In genomic region chr2:215535125-215535668, GRCh38 we compare ENCODE assay signal across 28 cellular contexts.
DNase-seq lines count a peak whose midpoint lies in the region; ATAC-seq, FAIRE-seq and TF ChIP-seq lines count a peak whose summit lies in the region.
"Had no signal": no experiment of that assay in that cellular context is flagged by ENCODE, and none has a peak within 500 bp of the region (broad histone marks: within the 10 kb centered on the region; RNA-seq: fewer than 3 reads in every experiment).

No MANE protein-coding gene starts in this region.

- FAIRE-seq in K562 (lab: Jason Lieb, UNC): no peak
- FAIRE-seq: D721Med, GM18507, kidney, TTC549 had no signal

- H3K9me3 ChIP-seq in A673 (ENCODE audit: low read depth, low read length, poor library complexity, severe bottlenecking): peaks cover 14% of the 10 kb centered on the region
- no peaks in the 10 kb centered on the region for H3K9me3 ChIP-seq in Karpas-422 (ENCODE audit: low read length)
- H3K9me3 ChIP-seq in K562 (replicated peaks; ENCODE audit: control insufficient read depth, insufficient read depth, low read depth, low read length): no peaks in the 10 kb centered on the region
- H3K9me3 ChIP-seq in OCI-LY7 (ENCODE audit: low read length): no peaks in the 10 kb centered on the region

- no peaks in the 10 kb centered on the region for H3K9me1 ChIP-seq in K562 (ENCODE audit: control insufficient read depth, insufficient read depth, low read length)

- H4K20me1 ChIP-seq in Karpas-422 (ENCODE audit: insufficient read depth, low read depth, low read length) (no peaks in the 10 kb centered on the region), K562 (replicated peaks; ENCODE audit: control insufficient read depth, insufficient read depth, low read length) (no peaks in the 10 kb centered on the region), OCI-LY7 (ENCODE audit: insufficient read depth, low read length) (no peaks in the 10 kb centered on the region)

- H3K27ac Mint-ChIP-seq in mesothelial cell of epicardium: peak overlapping the region; percentile 80
- H3K27ac Mint-ChIP-seq: activated CD4-positive, alpha-beta T cell treated with anti-CD3 and anti-CD28 coated beads for 36 hours; activated naive CD4-positive, alpha-beta T cell treated with anti-CD3 and anti-CD28 coated beads, Interleukin-2, amount 10 ng/mL, durations not matched to agents 7 days and 5 days; activated T-cell treated with anti-CD3 and anti-CD28 coated beads, Interleukin-2, amount 50 U/mL, for 72 hours; H9 had no signal

- TF ChIP-seq CTCF in A673 (conservative IDR thresholded peaks at IDR 0.05; ENCODE audit: low read depth, low read length) (no peak), K562 (IDR thresholded peaks at IDR 0.05 in 2 of 3, conservative IDR thresholded peaks at IDR 0.05 in 1 of 3; ENCODE audit: insufficient read depth in 2 of 3, low read depth in 1 of 3, low read length in 3 of 3) (no peak), mesothelial cell of epicardium (IDR thresholded peaks at IDR 0.05; ENCODE audit: unreplicated experiment) (no peak), OCI-LY7 (conservative IDR thresholded peaks at IDR 0.05; ENCODE audit: low read length) (no peak)

- no peak for TF ChIP-seq RAD21 in K562 (CRISPR knock-in tag; conservative IDR thresholded peaks at IDR 0.05 in 1 of 2, IDR thresholded peaks at IDR 0.05 in 1 of 2)

- TF ChIP-seq EP300 in K562 (IDR thresholded peaks at IDR 0.05; ENCODE audit: low read length): no peak

- intact Hi-C loops in A673 (cut with micrococcal nuclease; ENCODE audit: unreplicated experiment) (loop anchor here (5.0 kb wide), 2 partner anchors 92 to 247 kb away; no protein-coding TSS in a partner anchor), K562 (cut with micrococcal nuclease) (no loop called here), OCI-LY7 (cut with micrococcal nuclease; ENCODE audit: unreplicated experiment) (no loop called here)

- ATAC-seq in K562: no peak
- ATAC-seq in GM19397 (IDR thresholded peaks at IDR 0.05; ENCODE audit: unreplicated experiment): no peak
- no peak for ATAC-seq in GM19328 (IDR thresholded peaks at IDR 0.05; ENCODE audit: unreplicated experiment)
- no peak for ATAC-seq in HG03280 (IDR thresholded peaks at IDR 0.05; ENCODE audit: unreplicated experiment)
- ATAC-seq: activated CD4-positive, alpha-beta T cell treated with anti-CD3 and anti-CD28 coated beads for 36 hours; activated T-cell treated with anti-CD3 and anti-CD28 coated beads, Interleukin-2, amount 50 U/mL, for 72 hours; lower lobe of right lung had no signal

- peak overlapping the region; percentile 97 for H3K27ac ChIP-seq in A673 (ENCODE audit: low read depth, low read length, poor library complexity, severe bottlenecking)
- no peak overlapping the region for H3K27ac ChIP-seq in Karpas-422 (ENCODE audit: low read length)
- H3K27ac ChIP-seq in K562 (ENCODE audit: extremely low read depth, low read depth, low read length): no peak overlapping the region
- H3K27ac ChIP-seq in OCI-LY7 (ENCODE audit: low read depth, low read length, poor library complexity, severe bottlenecking): no peak overlapping the region
- H3K27ac ChIP-seq: C4-2B, KMS-11, lower lobe of right lung, stomach, upper lobe of left lung had no signal

- in situ Hi-C loops in K562 (cut with MboI): no loop called here

- H3K4me2 ChIP-seq in Karpas-422 (ENCODE audit: low read depth, low read length, poor library complexity, severe bottlenecking): no peak overlapping the region
- H3K4me2 ChIP-seq in K562 (ENCODE audit: insufficient read depth, low read length): no peak overlapping the region
- H3K4me2 ChIP-seq in OCI-LY7 (ENCODE audit: low read length): no peak overlapping the region
- H3K4me2 ChIP-seq: KMS-11 had no signal

- BruUV-seq in A673 (replicated peaks; lab: Mats Ljungman, UMichigan) (no TSS peak), K562 (replicated peaks; lab: Mats Ljungman, UMichigan) (no TSS peak), OCI-LY7 (replicated peaks; lab: Mats Ljungman, UMichigan) (no TSS peak)

- H3K36me3 Mint-ChIP-seq in mesothelial cell of epicardium: peaks cover 8% of the 10 kb centered on the region
- H3K36me3 Mint-ChIP-seq: activated naive CD4-positive, alpha-beta T cell treated with anti-CD3 and anti-CD28 coated beads, Interleukin-2, amount 10 ng/mL, durations not matched to agents 7 days and 5 days had no signal

- no peaks in the 10 kb centered on the region for H3K27me3 Mint-ChIP-seq in mesothelial cell of epicardium (ENCODE audit: low read depth)
- H3K27me3 Mint-ChIP-seq: activated naive CD4-positive, alpha-beta T cell treated with anti-CD3 and anti-CD28 coated beads, Interleukin-2, amount 10 ng/mL, durations not matched to agents 7 days and 5 days had no signal

- no peak overlapping the region for H3K4me3 Mint-ChIP-seq in mesothelial cell of epicardium
- H3K4me3 Mint-ChIP-seq: activated CD4-positive, alpha-beta T cell treated with anti-CD3 and anti-CD28 coated beads for 36 hours; activated naive CD4-positive, alpha-beta T cell treated with anti-CD3 and anti-CD28 coated beads, Interleukin-2, amount 10 ng/mL, durations not matched to agents 7 days and 5 days; activated T-cell treated with anti-CD3 and anti-CD28 coated beads, Interleukin-2, amount 50 U/mL, for 72 hours; H9 had no signal

- H3K4me3 ChIP-seq in A673 (ENCODE audit: low read depth, low read length, poor library complexity, severe bottlenecking) (no peak overlapping the region), Karpas-422 (ENCODE audit: low read length) (no peak overlapping the region), K562 (no peak overlapping the region), OCI-LY7 (ENCODE audit: low read depth, low read length, poor library complexity, severe bottlenecking) (no peak overlapping the region)
- H3K4me3 ChIP-seq: lower lobe of right lung, stomach, upper lobe of left lung had no signal

- POLR2A ChIA-PET in A673 (lab: Charles Lee; ENCODE audit: low non-redundant PET) (no interaction called here), K562 (lab: Yijun Ruan, JAX) (interaction anchor here (0.5 kb wide), 1 partner anchor 125 kb away, joined by 3 read pairs; no protein-coding TSS in a partner anchor), OCI-LY7 (lab: Charles Lee) (no interaction called here)

- no peak overlapping the region for H3K9ac ChIP-seq in Karpas-422 (ENCODE audit: low read length)
- H3K9ac ChIP-seq in K562 (ENCODE audit: insufficient read depth in 1 of 2, low read depth in 2 of 2, low read length in 2 of 2): no peak overlapping the region
- H3K9ac ChIP-seq: KMS-11 had no signal

- H3K4me1 ChIP-seq in A673 (ENCODE audit: insufficient read depth, low read length, poor library complexity, severe bottlenecking) (peaks cover 51% of the 10 kb centered on the region), Karpas-422 (ENCODE audit: low read length) (peaks cover 13% of the 10 kb centered on the region), K562 (replicated peaks in 1 of 2; ENCODE audit: control insufficient read depth in 2 of 2, insufficient read depth in 2 of 2, low read length in 2 of 2) (no peaks in the 10 kb centered on the region; a peak in 1 of 5 replicates), OCI-LY7 (ENCODE audit: insufficient read depth, low read length, poor library complexity, severe bottlenecking) (no peaks in the 10 kb centered on the region)

- H3K36me3 ChIP-seq in A673 (ENCODE audit: insufficient read depth, low read length, poor library complexity, severe bottlenecking) (no peaks in the 10 kb centered on the region), Karpas-422 (ENCODE audit: insufficient read depth, low read length) (no peaks in the 10 kb centered on the region), K562 (ENCODE audit: control insufficient read depth, insufficient read depth, low read length) (no peaks in the 10 kb centered on the region), OCI-LY7 (ENCODE audit: insufficient read depth, low read length) (no peaks in the 10 kb centered on the region)
- H3K36me3 ChIP-seq: lower lobe of right lung, stomach, upper lobe of left lung had no signal

- H3K9me3 Mint-ChIP-seq in mesothelial cell of epicardium: peaks cover 17% of the 10 kb centered on the region
- H3K9me3 Mint-ChIP-seq: activated naive CD4-positive, alpha-beta T cell treated with anti-CD3 and anti-CD28 coated beads, Interleukin-2, amount 10 ng/mL, durations not matched to agents 7 days and 5 days had no signal

- H2AFZ ChIP-seq in Karpas-422 (ENCODE audit: low read length): 0 out of 2 replicates have a peak overlapping the region, but pooled peaks have one; percentile 49
- H2AFZ ChIP-seq in K562 (ENCODE audit: low read depth, low read length): no peak overlapping the region
- no peak overlapping the region for H2AFZ ChIP-seq in OCI-LY7 (ENCODE audit: low read length)

- H3K9me2 ChIP-seq in Karpas-422 (replicated peaks; ENCODE audit: insufficient read depth, low read length): no peaks in the 10 kb centered on the region
- no peaks in the 10 kb centered on the region for H3K9me2 ChIP-seq in OCI-LY7 (ENCODE audit: insufficient read depth, low read length)

- 35% methylated on average over 3 of the region's 3 CpGs for WGBS in K562 (ENCODE audit: insufficient coverage, low coverage, missing lambda C conversion rate)

- H3K27me3 ChIP-seq in A673 (replicated peaks; ENCODE audit: insufficient read depth, low read depth, low read length, poor library complexity) (no peaks in the 10 kb centered on the region), Karpas-422 (ENCODE audit: low read length) (no peaks in the 10 kb centered on the region), K562 (ENCODE audit: control insufficient read depth in 2 of 2, insufficient read depth in 2 of 2, low read length in 2 of 2) (no peaks in the 10 kb centered on the region)
- H3K27me3 ChIP-seq: stomach, upper lobe of left lung had no signal

- TF ChIP-seq POLR2A in K562 (conservative IDR thresholded peaks at IDR 0.05): no peak

- H3K79me2 ChIP-seq in Karpas-422 (ENCODE audit: low read length) (no peaks in the 10 kb centered on the region), K562 (ENCODE audit: control insufficient read depth, insufficient read depth, low read length) (no peaks in the 10 kb centered on the region), OCI-LY7 (ENCODE audit: insufficient read depth, low read depth, low read length) (no peaks in the 10 kb centered on the region)

- DNase-seq in A673 (ENCODE audit: low spot score) (peak; percentile 67), Karpas-422 (no peak), K562 (ENCODE audit: extremely low read depth in 1 of 4, low spot score in 3 of 4) (no peak), mesothelial cell of epicardium (ENCODE audit: low spot score in 2 of 2, unreplicated experiment in 2 of 2) (no peak), OCI-LY7 (ENCODE audit: low spot score) (no peak)
- DNase-seq: activated CD4-positive, alpha-beta T cell treated with anti-CD3 and anti-CD28 coated beads for 36 hours; activated naive CD4-positive, alpha-beta T cell treated with anti-CD3 and anti-CD28 coated beads, Interleukin-2, amount 10 ng/mL, durations not matched to agents 7 days and 5 days; activated T-cell treated with anti-CD3 and anti-CD28 coated beads, Interleukin-2, amount 50 U/mL, for 72 hours; anterior cingulate cortex; cerebellar nuclear complex; H9; kidney; lower lobe of right lung; NCI-H2029 treated with DMSO at 0.1 percent for 48 hours; NCI-H226; NCI-H82; SIG-M5; stimulated activated CD4-positive, alpha-beta T cell treated with anti-CD3 and anti-CD28 coated beads, Interleukin-4, amount 100 ng/mL, for 24 hours; stomach; upper lobe of left lung had no signal

- CTCF ChIA-PET in A673 (lab: Charles Lee): no interaction called here
- CTCF ChIA-PET in K562 (lab: Yijun Ruan, JAX; ENCODE audit: low intra/inter-chr PET ratio): no interaction called here
- CTCF ChIA-PET in OCI-LY7 (lab: Charles Lee; ENCODE audit: unreplicated experiment): no interaction called here

- H3K4me1 Mint-ChIP-seq in mesothelial cell of epicardium: peaks cover 43% of the 10 kb centered on the region
- H3K4me1 Mint-ChIP-seq: activated CD4-positive, alpha-beta T cell treated with anti-CD3 and anti-CD28 coated beads for 36 hours; activated naive CD4-positive, alpha-beta T cell treated with anti-CD3 and anti-CD28 coated beads, Interleukin-2, amount 10 ng/mL, durations not matched to agents 7 days and 5 days had no signal
